Comparison of ENCODE assay signal across 8 cellular contexts in the genomic region with DNA sequence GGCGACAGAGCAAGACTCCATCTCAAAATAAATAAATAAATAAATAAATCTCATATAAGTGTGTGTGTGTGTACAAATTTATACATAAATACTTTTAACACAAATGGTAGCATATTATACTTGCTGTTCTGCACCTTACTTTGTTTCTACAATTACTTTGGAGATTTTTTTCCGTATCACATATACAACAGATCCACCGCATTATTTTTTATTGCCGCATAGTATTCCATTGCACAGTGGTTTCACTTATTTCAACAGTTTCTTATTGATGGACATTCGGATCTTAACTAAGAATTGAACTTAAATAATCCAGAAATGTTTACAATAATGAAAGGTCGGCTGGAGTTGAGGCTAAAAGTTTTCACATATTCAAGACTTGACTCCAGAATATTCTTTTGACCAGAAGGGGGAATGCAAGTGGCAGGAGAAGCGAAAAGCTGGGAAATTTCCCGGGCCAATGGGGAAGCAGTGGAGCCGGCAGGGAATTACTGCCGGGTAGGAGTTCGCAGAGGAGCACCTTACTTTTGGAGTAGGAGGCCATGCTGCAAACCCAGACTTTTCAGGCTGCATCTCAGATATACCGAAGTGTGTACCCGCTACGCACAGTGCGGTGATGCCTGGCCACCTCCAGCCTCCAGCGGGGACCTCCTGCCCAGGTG. TPM values are rescaled to one million over a fixed set of nuclear protein-coding genes. Genes with fewer than 3 reads are reported as not detected.
DNase-seq lines count a peak whose midpoint lies in the region; ATAC-seq and TF ChIP-seq lines count a peak whose summit lies in the region.

No MANE protein-coding gene starts in this region.

- TF ChIP-seq POLR2A in esophagus squamous epithelium (IDR thresholded peaks at IDR 0.05): no peak

- no peak for ATAC-seq in HG03571 (IDR thresholded peaks at IDR 0.05; ENCODE audit: unreplicated experiment)

- no peak overlapping the region for H3K9ac ChIP-seq in Karpas-422 (ENCODE audit: low read length)

- 46 to 54% methylated on average over 11 to 16 of the region's 16 CpGs for WGBS in esophagus squamous epithelium, 2 donors

- intact Hi-C loops in esophagus squamous epithelium (cut with DNase I): no loop called here
- intact Hi-C loops in posterior cingulate gyrus (cut with DNase I): no loop called here

- peak overlapping the region; percentile 48 to 74 (median 60) for H3K4me3 ChIP-seq in esophagus squamous epithelium
- H3K4me3 ChIP-seq in Karpas-422 (ENCODE audit: low read length): no peak overlapping the region

- H3K4me2 ChIP-seq in Karpas-422 (ENCODE audit: low read depth, low read length, poor library complexity, severe bottlenecking): no peak overlapping the region

- DNase-seq in DMS114 treated with DMSO at 0.1 percent for 48 hours (lab: John Stamatoyannopoulos, UW; ENCODE audit: unreplicated experiment) (peak; percentile 46), M059J (ENCODE audit: low read depth) (peak; percentile 41), esophagus squamous epithelium (lab: John Stamatoyannopoulos, UW) (no peak), posterior cingulate gyrus (peak in 7 of 10 donors; percentile 24 to 93 (median 65)), Karpas-422 (no peak), dedifferentiated amniotic fluid mesenchymal stem cell (ENCODE audit: extremely low spot score) (no peak), NCI-H1092 (lab: John Stamatoyannopoulos, UW) (no peak)

- no peaks in the 10 kb centered on the region for H3K79me2 ChIP-seq in Karpas-422 (ENCODE audit: low read length)

- TF ChIP-seq CTCF in esophagus squamous epithelium (IDR thresholded peaks at IDR 0.05): no peak

- H2AFZ ChIP-seq in Karpas-422 (ENCODE audit: low read length): no peak overlapping the region

- H3K9me2 ChIP-seq in Karpas-422 (replicated peaks; ENCODE audit: insufficient read depth, low read length): no peaks in the 10 kb centered on the region

- H3K27me3 ChIP-seq in esophagus squamous epithelium (peaks cover 0 to 50% (median 0%) of the 10 kb centered on the region in 4 donors), Karpas-422 (ENCODE audit: low read length) (no peaks in the 10 kb centered on the region)

- H3K4me1 ChIP-seq in esophagus squamous epithelium (peaks cover 12 to 29% (median 12%) of the 10 kb centered on the region in 3 donors), Karpas-422 (ENCODE audit: low read length) (no peaks in the 10 kb centered on the region)

- H3K9me3 ChIP-seq in esophagus squamous epithelium (no peaks in the 10 kb centered on the region), Karpas-422 (ENCODE audit: low read length) (no peaks in the 10 kb centered on the region)

- H3K27ac ChIP-seq in esophagus squamous epithelium (no peak overlapping the region), Karpas-422 (ENCODE audit: low read length) (no peak overlapping the region)

- H3K36me3 ChIP-seq in esophagus squamous epithelium (no peaks in the 10 kb centered on the region), Karpas-422 (ENCODE audit: insufficient read depth, low read length) (no peaks in the 10 kb centered on the region)

- H4K20me1 ChIP-seq in Karpas-422 (ENCODE audit: insufficient read depth, low read depth, low read length): no peaks in the 10 kb centered on the region

RNA-seq across cellular contexts. Expression of a gene that starts 0.4 kb away (rescaled TPM):
- total RNA-seq in M059J (2014; rRNA removed; shearing (Covaris generic)): 1.6 and 2.4 TPM in 2 replicates
- total RNA-seq in esophagus squamous epithelium: 1 to 10 TPM; 1.8 to 2.7 (median 2.1) TPM
- total RNA-seq in Karpas-422 (2014; rRNA removed; shearing (Covaris generic); ENCODE audit: low replicate concordance): not detected in 2 replicates

Comparison
In these comparisons a context has a peak if more than half of its experiments do, and no peak if none do; other contexts are left out.
1. DNase-seq: peak in DMS114 treated with DMSO at 0.1 percent for 48 hours (single experiment), M059J (single experiment) and posterior cingulate gyrus (7 of 10); none in esophagus squamous epithelium (single experiment), Karpas-422 (single experiment), dedifferentiated amniotic fluid mesenchymal stem cell (single experiment) and NCI-H1092 (single experiment).